1 cellular context compared by ENCODE assay signal in genomic region chr19:51803529-51803928, GRCh38.
TF ChIP-seq lines count a peak whose summit lies in the region.

No MANE protein-coding gene starts in this region.

TF ChIP-seq in GM23338, 12 proteins besides CTCF, POLR2A, EP300 and RAD21 (continued from another document):
- TF ChIP-seq, protein P1, sequence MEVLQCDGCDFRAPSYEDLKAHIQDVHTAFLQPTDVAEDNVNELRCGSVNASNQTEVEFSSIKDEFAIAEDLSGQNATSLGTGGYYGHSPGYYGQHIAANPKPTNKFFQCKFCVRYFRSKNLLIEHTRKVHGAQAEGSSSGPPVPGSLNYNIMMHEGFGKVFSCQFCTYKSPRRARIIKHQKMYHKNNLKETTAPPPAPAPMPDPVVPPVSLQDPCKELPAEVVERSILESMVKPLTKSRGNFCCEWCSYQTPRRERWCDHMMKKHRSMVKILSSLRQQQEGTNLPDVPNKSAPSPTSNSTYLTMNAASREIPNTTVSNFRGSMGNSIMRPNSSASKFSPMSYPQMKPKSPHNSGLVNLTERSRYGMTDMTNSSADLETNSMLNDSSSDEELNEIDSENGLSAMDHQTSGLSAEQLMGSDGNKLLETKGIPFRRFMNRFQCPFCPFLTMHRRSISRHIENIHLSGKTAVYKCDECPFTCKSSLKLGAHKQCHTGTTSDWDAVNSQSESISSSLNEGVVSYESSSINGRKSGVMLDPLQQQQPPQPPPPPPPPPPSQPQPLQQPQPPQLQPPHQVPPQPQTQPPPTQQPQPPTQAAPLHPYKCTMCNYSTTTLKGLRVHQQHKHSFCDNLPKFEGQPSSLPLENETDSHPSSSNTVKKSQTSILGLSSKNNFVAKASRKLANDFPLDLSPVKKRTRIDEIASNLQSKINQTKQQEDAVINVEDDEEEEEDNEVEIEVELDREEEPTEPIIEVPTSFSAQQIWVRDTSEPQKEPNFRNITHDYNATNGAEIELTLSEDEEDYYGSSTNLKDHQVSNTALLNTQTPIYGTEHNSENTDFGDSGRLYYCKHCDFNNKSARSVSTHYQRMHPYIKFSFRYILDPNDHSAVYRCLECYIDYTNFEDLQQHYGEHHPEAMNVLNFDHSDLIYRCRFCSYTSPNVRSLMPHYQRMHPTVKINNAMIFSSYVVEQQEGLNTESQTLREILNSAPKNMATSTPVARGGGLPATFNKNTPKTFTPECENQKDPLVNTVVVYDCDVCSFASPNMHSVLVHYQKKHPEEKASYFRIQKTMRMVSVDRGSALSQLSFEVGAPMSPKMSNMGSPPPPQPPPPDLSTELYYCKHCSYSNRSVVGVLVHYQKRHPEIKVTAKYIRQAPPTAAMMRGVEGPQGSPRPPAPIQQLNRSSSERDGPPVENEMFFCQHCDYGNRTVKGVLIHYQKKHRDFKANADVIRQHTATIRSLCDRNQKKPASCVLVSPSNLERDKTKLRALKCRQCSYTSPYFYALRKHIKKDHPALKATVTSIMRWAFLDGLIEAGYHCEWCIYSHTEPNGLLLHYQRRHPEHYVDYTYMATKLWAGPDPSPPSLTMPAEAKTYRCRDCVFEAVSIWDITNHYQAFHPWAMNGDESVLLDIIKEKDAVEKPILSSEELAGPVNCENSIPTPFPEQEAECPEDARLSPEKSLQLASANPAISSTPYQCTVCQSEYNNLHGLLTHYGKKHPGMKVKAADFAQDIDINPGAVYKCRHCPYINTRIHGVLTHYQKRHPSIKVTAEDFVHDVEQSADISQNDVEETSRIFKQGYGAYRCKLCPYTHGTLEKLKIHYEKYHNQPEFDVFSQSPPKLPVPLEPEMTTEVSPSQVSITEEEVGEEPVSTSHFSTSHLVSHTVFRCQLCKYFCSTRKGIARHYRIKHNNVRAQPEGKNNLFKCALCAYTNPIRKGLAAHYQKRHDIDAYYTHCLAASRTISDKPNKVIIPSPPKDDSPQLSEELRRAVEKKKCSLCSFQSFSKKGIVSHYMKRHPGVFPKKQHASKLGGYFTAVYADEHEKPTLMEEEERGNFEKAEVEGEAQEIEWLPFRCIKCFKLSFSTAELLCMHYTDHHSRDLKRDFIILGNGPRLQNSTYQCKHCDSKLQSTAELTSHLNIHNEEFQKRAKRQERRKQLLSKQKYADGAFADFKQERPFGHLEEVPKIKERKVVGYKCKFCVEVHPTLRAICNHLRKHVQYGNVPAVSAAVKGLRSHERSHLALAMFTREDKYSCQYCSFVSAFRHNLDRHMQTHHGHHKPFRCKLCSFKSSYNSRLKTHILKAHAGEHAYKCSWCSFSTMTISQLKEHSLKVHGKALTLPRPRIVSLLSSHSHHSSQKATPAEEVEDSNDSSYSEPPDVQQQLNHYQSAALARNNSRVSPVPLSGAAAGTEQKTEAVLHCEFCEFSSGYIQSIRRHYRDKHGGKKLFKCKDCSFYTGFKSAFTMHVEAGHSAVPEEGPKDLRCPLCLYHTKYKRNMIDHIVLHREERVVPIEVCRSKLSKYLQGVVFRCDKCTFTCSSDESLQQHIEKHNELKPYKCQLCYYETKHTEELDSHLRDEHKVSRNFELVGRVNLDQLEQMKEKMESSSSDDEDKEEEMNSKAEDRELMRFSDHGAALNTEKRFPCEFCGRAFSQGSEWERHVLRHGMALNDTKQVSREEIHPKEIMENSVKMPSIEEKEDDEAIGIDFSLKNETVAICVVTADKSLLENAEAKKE (CRISPR knock-in tag; IDR thresholded peaks at IDR 0.05), result no peak
- no peak for TF ChIP-seq CREB1 (CRISPR knock-in tag; IDR thresholded peaks at IDR 0.05; ENCODE audit: low read depth)
- no peak for TF ChIP-seq STAT1 (IDR thresholded peaks at IDR 0.05; ENCODE audit: unreplicated experiment)
- no peak for TF ChIP-seq EZH2phosphoT487 (IDR thresholded peaks at IDR 0.05; ENCODE audit: unreplicated experiment)
- TF ChIP-seq ETS1 (IDR thresholded peaks at IDR 0.05), result no peak
- no peak for TF ChIP-seq ZNF331 (CRISPR knock-in tag; IDR thresholded peaks at IDR 0.05; ENCODE audit: low read depth)
- no peak for TF ChIP-seq ZNF114 (CRISPR knock-in tag; IDR thresholded peaks at IDR 0.05)
- no peak for TF ChIP-seq POLR2AphosphoS5 (IDR thresholded peaks at IDR 0.05; ENCODE audit: low read depth)
- TF ChIP-seq NANOG (IDR thresholded peaks at IDR 0.05; ENCODE audit: borderline replicate concordance), result no peak
- TF ChIP-seq JUNB (IDR thresholded peaks at IDR 0.05; ENCODE audit: unreplicated experiment), result no peak
